In the genomic region with DNA sequence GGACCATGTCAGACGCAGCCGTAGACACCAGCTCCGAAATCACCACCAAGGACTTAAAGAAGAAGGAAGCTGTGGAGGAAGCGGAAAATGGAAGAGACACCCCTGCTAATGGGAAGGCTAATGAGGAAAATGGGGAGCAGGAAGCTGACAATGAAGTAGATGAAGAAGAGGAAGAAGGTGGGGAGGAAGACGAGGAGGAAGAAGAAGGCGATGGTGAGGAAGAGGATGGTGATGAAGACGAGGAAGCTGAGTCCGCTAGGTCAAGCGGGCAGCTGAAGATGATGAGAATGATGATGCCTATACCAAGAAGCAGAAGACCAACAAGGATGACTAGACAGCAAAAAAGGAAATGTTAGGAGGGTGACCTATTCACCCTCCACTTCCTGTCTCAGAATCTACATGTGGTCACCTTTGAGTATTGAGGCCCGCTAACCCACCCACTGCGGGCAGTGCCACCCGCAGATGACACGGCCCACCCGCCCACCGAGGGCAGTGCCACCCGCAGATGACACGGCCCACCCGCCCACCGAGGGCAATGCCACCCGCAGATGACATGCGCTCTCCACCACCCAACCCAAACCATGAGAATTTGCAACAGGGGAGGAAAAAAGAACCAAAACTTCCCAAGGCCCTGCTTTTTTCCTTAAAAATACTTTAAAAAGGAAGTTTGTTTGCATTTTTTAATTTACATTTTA, we compare ENCODE assay signal across 27 cellular contexts. TPM values are rescaled to one million over a fixed set of nuclear protein-coding genes. Genes with fewer than 3 reads are reported as not detected.
"Had no signal": no experiment of that assay in that cellular context is flagged by ENCODE, and none has a peak within 500 bp of the region (broad histone marks: within the 10 kb centered on the region; RNA-seq: fewer than 3 reads in every experiment).

No MANE protein-coding gene starts in this region.

- H3K4me1 Mint-ChIP-seq: activated B cell treated with CpG ODN at 0.5 μM for 24 hours; activated CD4-positive, alpha-beta T cell treated with anti-CD3 and anti-CD28 coated beads, Interleukin-2, amount 10 ng/mL, durations not matched to agents 7 days and 5 days; activated naive CD8-positive, alpha-beta T cell treated with anti-CD3 and anti-CD28 coated beads, Interleukin-2, amount 50 U/mL, for 24 hours had no signal

- ATAC-seq: activated naive CD4-positive, alpha-beta T cell treated with anti-CD3 and anti-CD28 coated beads, Interleukin-2, amount 50 U/mL, for 72 hours; activated naive CD8-positive, alpha-beta T cell treated with anti-CD3 and anti-CD28 coated beads, Interleukin-2, amount 50 U/mL, for 24 hours; activated T-cell treated with anti-CD3 and anti-CD28 coated beads, Interleukin-2, amount 50 U/mL, for 4 hours had no signal

- FAIRE-seq: astrocyte had no signal

- H3K27ac ChIP-seq: Peyer's patch, RWPE1, SJCRH30 had no signal

- H3K27ac Mint-ChIP-seq: activated B cell treated with CpG ODN at 0.5 μM for 24 hours; activated CD4-positive, alpha-beta memory T cell treated with anti-CD3 and anti-CD28 coated beads for 36 hours; activated naive CD8-positive, alpha-beta T cell treated with anti-CD3 and anti-CD28 coated beads, Interleukin-2, amount 50 U/mL, for 24 hours; brain had no signal

- H3K9me3 Mint-ChIP-seq: activated B cell treated with CpG ODN at 0.5 μM for 24 hours; activated CD4-positive, alpha-beta memory T cell treated with anti-CD3 and anti-CD28 coated beads for 36 hours; activated CD4-positive, alpha-beta T cell treated with anti-CD3 and anti-CD28 coated beads, Interleukin-2, amount 10 ng/mL, durations not matched to agents 7 days and 5 days; activated naive CD4-positive, alpha-beta T cell treated with anti-CD3 and anti-CD28 coated beads, Interleukin-2, amount 50 U/mL, for 72 hours; activated naive CD8-positive, alpha-beta T cell treated with anti-CD3 and anti-CD28 coated beads, Interleukin-2, amount 50 U/mL, for 24 hours; activated T-cell treated with anti-CD3 and anti-CD28 coated beads, Interleukin-2, amount 50 U/mL, for 4 hours had no signal

- H3K27me3 ChIP-seq: Peyer's patch, SJCRH30 had no signal

- H3K27me3 Mint-ChIP-seq: activated B cell treated with CpG ODN at 0.5 μM for 24 hours; activated CD4-positive, alpha-beta memory T cell treated with anti-CD3 and anti-CD28 coated beads for 36 hours; activated CD4-positive, alpha-beta T cell treated with anti-CD3 and anti-CD28 coated beads, Interleukin-2, amount 10 ng/mL, durations not matched to agents 7 days and 5 days; activated naive CD8-positive, alpha-beta T cell treated with anti-CD3 and anti-CD28 coated beads, Interleukin-2, amount 50 U/mL, for 24 hours had no signal

- H3K4me2 ChIP-seq: SK-N-SH had no signal

- H3K9me3 ChIP-seq: Peyer's patch, SJCRH30, SK-N-SH had no signal

- H3K4me3 ChIP-seq: Peyer's patch, SJCRH30 had no signal

- H3K4me1 ChIP-seq: Peyer's patch, SJCRH30 had no signal

- H3K9ac ChIP-seq: SK-N-SH had no signal

- DNase-seq: activated B cell treated with CpG ODN at 0.5 μM for 24 hours; activated CD4-positive, alpha-beta memory T cell treated with anti-CD3 and anti-CD28 coated beads for 36 hours; activated CD4-positive, alpha-beta T cell treated with anti-CD3 and anti-CD28 coated beads, Interleukin-2, amount 10 ng/mL, durations not matched to agents 7 days and 5 days; activated CD8-positive, alpha-beta memory T cell treated with anti-CD3 and anti-CD28 coated beads for 24 hours; activated effector memory CD4-positive, alpha-beta T cell treated with anti-CD3 and anti-CD28 coated beads, Interleukin-2, amount 50 U/mL, for 16 hours; activated naive CD4-positive, alpha-beta T cell treated with Interleukin-2 at 50 U/mL for 16 hours; activated naive CD8-positive, alpha-beta T cell treated with anti-CD3 and anti-CD28 coated beads, Interleukin-2, amount 50 U/mL, for 24 hours; activated T-cell treated with anti-CD3 and anti-CD28 coated beads, Interleukin-2, amount 50 U/mL, for 4 hours; amniotic stem cell; KG1; NCI-H1048; NCI-H146; NCI-H187 treated with DMSO at 0.1 percent for 48 hours; NCI-H2081 treated with DMSO at 0.1 percent for 48 hours; NCI-H446; NCI-H524; Peyer's patch; Right ventricle myocardium superior; SJCRH30; SK-N-SH; T-helper 1 cell had no signal

- H3K4me3 Mint-ChIP-seq: activated B cell treated with CpG ODN at 0.5 μM for 24 hours; activated CD4-positive, alpha-beta memory T cell treated with anti-CD3 and anti-CD28 coated beads for 36 hours; activated CD4-positive, alpha-beta T cell treated with anti-CD3 and anti-CD28 coated beads, Interleukin-2, amount 10 ng/mL, durations not matched to agents 7 days and 5 days; activated naive CD8-positive, alpha-beta T cell treated with anti-CD3 and anti-CD28 coated beads, Interleukin-2, amount 50 U/mL, for 24 hours; activated T-cell treated with anti-CD3 and anti-CD28 coated beads, Interleukin-2, amount 50 U/mL, for 4 hours; brain had no signal

- H3K36me3 ChIP-seq: Peyer's patch, SJCRH30 had no signal

- H3K36me3 Mint-ChIP-seq: activated CD4-positive, alpha-beta memory T cell treated with anti-CD3 and anti-CD28 coated beads for 36 hours; activated naive CD4-positive, alpha-beta T cell treated with anti-CD3 and anti-CD28 coated beads, Interleukin-2, amount 50 U/mL, for 72 hours; brain had no signal

RNA-seq across cellular contexts. Expression of a gene that starts 45.6 kb away (rescaled TPM):
- total RNA-seq: activated B cell treated with CpG ODN at 0.5 μM for 24 hours; activated CD4-positive, alpha-beta memory T cell treated with anti-CD3 and anti-CD28 coated beads for 36 hours; activated CD4-positive, alpha-beta T cell treated with anti-CD3 and anti-CD28 coated beads, Interleukin-2, amount 10 ng/mL, durations not matched to agents 7 days and 5 days; activated naive CD4-positive, alpha-beta T cell treated with anti-CD3 and anti-CD28 coated beads, Interleukin-2, amount 50 U/mL, for 72 hours; activated T-cell treated with anti-CD3 and anti-CD28 coated beads, Interleukin-2, amount 50 U/mL, for 4 hours; LHCN-M2; Right ventricle myocardium superior; SJCRH30; T-helper 2 cell treated with Interferon-gamma antibody and Interleukin-4, amounts not matched to agents 100 ng/mL and 5 ng/mL, for 36 hours had no signal
- polyA plus RNA-seq: SK-N-SH had no signal
